ENCODE assay signal across 17 cellular contexts in the genomic region with DNA sequence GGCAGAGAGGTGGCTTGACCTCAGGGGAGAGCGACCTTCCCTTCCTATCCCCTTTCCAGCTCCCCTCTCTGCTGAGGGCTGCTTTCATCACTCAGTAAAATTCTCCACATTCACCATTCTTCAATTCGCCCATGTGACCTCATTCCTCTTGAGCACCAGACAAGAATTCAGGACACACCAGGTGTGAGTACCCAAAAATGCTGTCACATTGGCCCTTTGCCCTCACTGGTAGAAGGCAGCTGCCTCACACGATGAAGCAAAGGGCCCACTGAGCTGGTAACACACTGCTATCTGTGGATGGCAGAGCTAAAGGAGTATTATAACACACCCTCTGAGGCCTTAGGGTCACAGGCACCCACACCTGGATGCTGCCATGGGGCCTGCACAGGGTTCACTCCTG.
"Had no signal": no experiment of that assay in that cellular context is flagged by ENCODE, and none has a peak within 500 bp of the region (broad histone marks: within the 10 kb centered on the region; RNA-seq: fewer than 3 reads in every experiment).

No MANE protein-coding gene starts in this region.

- H3K4me1 Mint-ChIP-seq: activated naive CD4-positive, alpha-beta T cell treated with anti-CD3 and anti-CD28 coated beads, Interleukin-2, amount 10 ng/mL, durations not matched to agents 7 days and 5 days; naive thymus-derived CD4-positive, alpha-beta T cell had no signal

- H3K4me3 ChIP-seq: cardiac muscle cell, colonic mucosa, suprapubic skin, upper lobe of right lung had no signal

- H3K27me3 ChIP-seq: cardiac muscle cell, colonic mucosa, suprapubic skin, upper lobe of right lung had no signal

- H3K9me3 Mint-ChIP-seq: activated naive CD4-positive, alpha-beta T cell treated with anti-CD3 and anti-CD28 coated beads, Interleukin-2, amount 10 ng/mL, durations not matched to agents 7 days and 5 days; naive thymus-derived CD4-positive, alpha-beta T cell had no signal

- DNase-seq: activated CD4-positive, alpha-beta T cell treated with anti-CD3 and anti-CD28 coated beads for 1 hour; activated CD4-positive, alpha-beta T cell treated with anti-CD3 and anti-CD28 coated beads, Interleukin-2, amount 50 U/mL, for 4 hours; activated naive CD4-positive, alpha-beta T cell treated with anti-CD3 and anti-CD28 coated beads, Interleukin-2, amount 10 ng/mL, durations not matched to agents 7 days and 5 days; activated T-cell treated with anti-CD3 and anti-CD28 coated beads for 4 hours; colonic mucosa; foreskin melanocyte; left colon; naive thymus-derived CD4-positive, alpha-beta T cell; right cardiac atrium; small intestine; stimulated activated naive CD8-positive, alpha-beta T cell treated with anti-CD3 and anti-CD28 coated beads, Interleukin-15, Interleukin-2, amounts not matched to agents 100 U/mL and 50 U/mL, for 24 hours; T-helper 1 cell; T1000; upper lobe of right lung had no signal

- H3K9me3 ChIP-seq: colonic mucosa, suprapubic skin, upper lobe of right lung had no signal

- H3K4me1 ChIP-seq: colonic mucosa had no signal

- H3K27ac Mint-ChIP-seq: activated naive CD4-positive, alpha-beta T cell treated with anti-CD3 and anti-CD28 coated beads, Interleukin-2, amount 10 ng/mL, durations not matched to agents 7 days and 5 days; naive thymus-derived CD4-positive, alpha-beta T cell had no signal

- H3K27ac ChIP-seq: cardiac muscle cell, colonic mucosa, upper lobe of right lung, VCaP had no signal

- H3K27me3 Mint-ChIP-seq: activated naive CD4-positive, alpha-beta T cell treated with anti-CD3 and anti-CD28 coated beads, Interleukin-2, amount 10 ng/mL, durations not matched to agents 7 days and 5 days; naive thymus-derived CD4-positive, alpha-beta T cell had no signal

- H3K4me3 Mint-ChIP-seq: activated naive CD4-positive, alpha-beta T cell treated with anti-CD3 and anti-CD28 coated beads, Interleukin-2, amount 10 ng/mL, durations not matched to agents 7 days and 5 days; naive thymus-derived CD4-positive, alpha-beta T cell had no signal
